ENCODE assay signal across 1 cellular context in the genomic region with DNA sequence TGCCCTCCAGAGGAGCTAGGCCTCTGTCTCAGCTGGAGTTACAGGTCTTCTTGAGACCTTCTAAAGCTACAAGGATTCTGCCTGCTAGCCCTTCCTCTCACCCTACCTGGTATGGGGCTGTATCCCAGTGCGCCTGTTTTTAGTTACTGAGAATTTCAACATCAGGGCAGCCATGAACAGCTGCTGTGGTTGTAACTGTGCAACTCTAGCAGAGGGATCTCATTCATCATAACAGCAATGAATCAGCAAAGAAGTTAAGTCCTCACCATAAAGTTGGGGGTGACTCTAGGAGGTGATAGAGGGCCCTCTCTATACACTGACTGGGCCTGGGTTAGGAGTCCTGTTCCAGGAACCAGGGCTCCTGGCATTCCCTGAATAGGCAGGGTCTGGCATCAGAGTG.
TF ChIP-seq lines count a peak whose summit lies in the region.

No MANE protein-coding gene starts in this region.

TF ChIP-seq in IMR-90, 13 proteins besides CTCF, POLR2A, EP300 and RAD21 (continued from another document):
- TF ChIP-seq SMC3 (IDR thresholded peaks at IDR 0.05; ENCODE audit: low read depth, low read length) = no peak
- no peak for TF ChIP-seq MAZ (IDR thresholded peaks at IDR 0.05; ENCODE audit: borderline replicate concordance, low read depth, low read length)
- TF ChIP-seq NFE2L2 (IDR thresholded peaks at IDR 0.05; ENCODE audit: low read depth, low read length) = no peak
- TF ChIP-seq RCOR1 (IDR thresholded peaks at IDR 0.05; ENCODE audit: insufficient replicate concordance, low read length) = no peak
